ENCODE assay signal across 1 cellular context in genomic region chr1:19352839-19353238, GRCh38.
TF ChIP-seq lines count a peak whose summit lies in the region.

No MANE protein-coding gene starts in this region.

TF ChIP-seq in HepG2, 621 proteins besides CTCF, POLR2A, EP300 and RAD21:
- TF ChIP-seq PHF8 (CRISPR knock-in tag; IDR thresholded peaks at IDR 0.05) (no peak), AGO2 (optimal IDR thresholded peaks at IDR 0.05; ENCODE audit: low read depth, low read length) (peak; percentile 64), RORA (CRISPR knock-in tag; IDR thresholded peaks at IDR 0.05) (no peak)
- TF ChIP-seq, protein P1, sequence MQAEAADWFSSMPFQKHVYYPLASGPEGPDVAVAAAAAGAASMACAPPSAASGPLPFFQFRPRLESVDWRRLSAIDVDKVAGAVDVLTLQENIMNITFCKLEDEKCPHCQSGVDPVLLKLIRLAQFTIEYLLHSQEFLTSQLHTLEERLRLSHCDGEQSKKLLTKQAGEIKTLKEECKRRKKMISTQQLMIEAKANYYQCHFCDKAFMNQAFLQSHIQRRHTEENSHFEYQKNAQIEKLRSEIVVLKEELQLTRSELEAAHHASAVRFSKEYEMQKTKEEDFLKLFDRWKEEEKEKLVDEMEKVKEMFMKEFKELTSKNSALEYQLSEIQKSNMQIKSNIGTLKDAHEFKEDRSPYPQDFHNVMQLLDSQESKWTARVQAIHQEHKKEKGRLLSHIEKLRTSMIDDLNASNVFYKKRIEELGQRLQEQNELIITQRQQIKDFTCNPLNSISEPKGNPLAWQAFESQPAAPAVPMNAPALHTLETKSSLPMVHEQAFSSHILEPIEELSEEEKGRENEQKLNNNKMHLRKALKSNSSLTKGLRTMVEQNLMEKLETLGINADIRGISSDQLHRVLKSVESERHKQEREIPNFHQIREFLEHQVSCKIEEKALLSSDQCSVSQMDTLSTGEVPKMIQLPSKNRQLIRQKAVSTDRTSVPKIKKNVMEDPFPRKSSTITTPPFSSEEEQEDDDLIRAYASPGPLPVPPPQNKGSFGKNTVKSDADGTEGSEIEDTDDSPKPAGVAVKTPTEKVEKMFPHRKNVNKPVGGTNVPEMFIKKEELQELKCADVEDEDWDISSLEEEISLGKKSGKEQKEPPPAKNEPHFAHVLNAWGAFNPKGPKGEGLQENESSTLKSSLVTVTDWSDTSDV (CRISPR knock-in tag; IDR thresholded peaks at IDR 0.05), result no peak
- TF ChIP-seq, protein P2, sequence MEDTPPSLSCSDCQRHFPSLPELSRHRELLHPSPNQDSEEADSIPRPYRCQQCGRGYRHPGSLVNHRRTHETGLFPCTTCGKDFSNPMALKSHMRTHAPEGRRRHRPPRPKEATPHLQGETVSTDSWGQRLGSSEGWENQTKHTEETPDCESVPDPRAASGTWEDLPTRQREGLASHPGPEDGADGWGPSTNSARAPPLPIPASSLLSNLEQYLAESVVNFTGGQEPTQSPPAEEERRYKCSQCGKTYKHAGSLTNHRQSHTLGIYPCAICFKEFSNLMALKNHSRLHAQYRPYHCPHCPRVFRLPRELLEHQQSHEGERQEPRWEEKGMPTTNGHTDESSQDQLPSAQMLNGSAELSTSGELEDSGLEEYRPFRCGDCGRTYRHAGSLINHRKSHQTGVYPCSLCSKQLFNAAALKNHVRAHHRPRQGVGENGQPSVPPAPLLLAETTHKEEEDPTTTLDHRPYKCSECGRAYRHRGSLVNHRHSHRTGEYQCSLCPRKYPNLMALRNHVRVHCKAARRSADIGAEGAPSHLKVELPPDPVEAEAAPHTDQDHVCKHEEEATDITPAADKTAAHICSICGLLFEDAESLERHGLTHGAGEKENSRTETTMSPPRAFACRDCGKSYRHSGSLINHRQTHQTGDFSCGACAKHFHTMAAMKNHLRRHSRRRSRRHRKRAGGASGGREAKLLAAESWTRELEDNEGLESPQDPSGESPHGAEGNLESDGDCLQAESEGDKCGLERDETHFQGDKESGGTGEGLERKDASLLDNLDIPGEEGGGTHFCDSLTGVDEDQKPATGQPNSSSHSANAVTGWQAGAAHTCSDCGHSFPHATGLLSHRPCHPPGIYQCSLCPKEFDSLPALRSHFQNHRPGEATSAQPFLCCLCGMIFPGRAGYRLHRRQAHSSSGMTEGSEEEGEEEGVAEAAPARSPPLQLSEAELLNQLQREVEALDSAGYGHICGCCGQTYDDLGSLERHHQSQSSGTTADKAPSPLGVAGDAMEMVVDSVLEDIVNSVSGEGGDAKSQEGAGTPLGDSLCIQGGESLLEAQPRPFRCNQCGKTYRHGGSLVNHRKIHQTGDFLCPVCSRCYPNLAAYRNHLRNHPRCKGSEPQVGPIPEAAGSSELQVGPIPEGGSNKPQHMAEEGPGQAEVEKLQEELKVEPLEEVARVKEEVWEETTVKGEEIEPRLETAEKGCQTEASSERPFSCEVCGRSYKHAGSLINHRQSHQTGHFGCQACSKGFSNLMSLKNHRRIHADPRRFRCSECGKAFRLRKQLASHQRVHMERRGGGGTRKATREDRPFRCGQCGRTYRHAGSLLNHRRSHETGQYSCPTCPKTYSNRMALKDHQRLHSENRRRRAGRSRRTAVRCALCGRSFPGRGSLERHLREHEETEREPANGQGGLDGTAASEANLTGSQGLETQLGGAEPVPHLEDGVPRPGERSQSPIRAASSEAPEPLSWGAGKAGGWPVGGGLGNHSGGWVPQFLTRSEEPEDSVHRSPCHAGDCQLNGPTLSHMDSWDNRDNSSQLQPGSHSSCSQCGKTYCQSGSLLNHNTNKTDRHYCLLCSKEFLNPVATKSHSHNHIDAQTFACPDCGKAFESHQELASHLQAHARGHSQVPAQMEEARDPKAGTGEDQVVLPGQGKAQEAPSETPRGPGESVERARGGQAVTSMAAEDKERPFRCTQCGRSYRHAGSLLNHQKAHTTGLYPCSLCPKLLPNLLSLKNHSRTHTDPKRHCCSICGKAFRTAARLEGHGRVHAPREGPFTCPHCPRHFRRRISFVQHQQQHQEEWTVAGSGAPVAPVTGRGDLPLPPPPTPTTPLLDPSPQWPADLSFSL (CRISPR knock-in tag; IDR thresholded peaks at IDR 0.05), result no peak
